In genomic region chr3:124560406-124561215, GRCh38 we compare ENCODE assay signal across 13 cellular contexts.
DNase-seq lines count a peak whose midpoint lies in the region; ATAC-seq and TF ChIP-seq lines count a peak whose summit lies in the region.
"Had no signal": no experiment of that assay in that cellular context is flagged by ENCODE, and none has a peak within 500 bp of the region (broad histone marks: within the 10 kb centered on the region; RNA-seq: fewer than 3 reads in every experiment).

No MANE protein-coding gene starts in this region.

- in situ Hi-C loops in G401 (cut with HindIII; ENCODE audit: low sequenced_read_pairs): loop anchor here (25.0 kb wide), 1 partner anchor 102 kb away; no protein-coding TSS in a partner anchor

- no peak overlapping the region for H3K4me2 ChIP-seq in PC-3 (ENCODE audit: low read length)
- H3K4me2 ChIP-seq: PC-9 had no signal

- H3K27me3 ChIP-seq in PC-3 (ENCODE audit: low read length) (peaks cover 6% of the 10 kb centered on the region; the same call in 1 of the 2 replicates), tibial artery (no peaks in the 10 kb centered on the region)
- H3K27me3 ChIP-seq: SJCRH30 had no signal

- ATAC-seq in PC-3 (no peak), GM18511 (IDR thresholded peaks at IDR 0.05; ENCODE audit: unreplicated experiment) (no peak), WTC11 (no peak), GM21576 (IDR thresholded peaks at IDR 0.05; ENCODE audit: unreplicated experiment) (no peak)

- CTCF ChIA-PET in PC-3 (lab: Charles Lee) (no interaction called here), WTC11 (lab: Charles Lee) (interaction anchor here (0.6 to 3.8 kb wide), 18 partner anchors 11 to 908 kb away, joined by 3 to 42 read pairs (median 5); no protein-coding TSS in a partner anchor)

- H3K4me1 Mint-ChIP-seq in chondrocyte (ENCODE audit: low read depth) (peaks cover 44% of the 10 kb centered on the region), WTC11 (peaks cover 35% of the 10 kb centered on the region)
- H3K4me1 Mint-ChIP-seq: B cell had no signal

- H3K9me3 ChIP-seq in PC-3 (ENCODE audit: low read length) (no peaks in the 10 kb centered on the region), mesodermal cell (ENCODE audit: control insufficient read depth, low read length) (no peaks in the 10 kb centered on the region), tibial artery (no peaks in the 10 kb centered on the region)
- H3K9me3 ChIP-seq: SJCRH30 had no signal

- no peaks in the 10 kb centered on the region for H3K9me2 ChIP-seq in PC-3 (replicated peaks; ENCODE audit: low read length)

- H3K9me3 Mint-ChIP-seq in chondrocyte (ENCODE audit: low read depth) (no peaks in the 10 kb centered on the region), WTC11 (no peaks in the 10 kb centered on the region; the same call in 1 of the 2 replicates)
- H3K9me3 Mint-ChIP-seq: CD4-positive, CD25-positive, alpha-beta regulatory T cell; HFFc6 had no signal

- H3K27ac ChIP-seq in PC-3 (ENCODE audit: low read length) (no peak overlapping the region), mesodermal cell (ENCODE audit: low read depth, low read length, severe bottlenecking) (peak overlapping the region; percentile 42), tibial artery (peak overlapping the region; percentile 22 to 66)
- H3K27ac ChIP-seq: PC-9, SJCRH30 had no signal

- TF ChIP-seq CTCF in PC-3 (conservative IDR thresholded peaks at IDR 0.05; ENCODE audit: low read depth, low read length): no peak
- TF ChIP-seq CTCF in chondrocyte (IDR thresholded peaks at IDR 0.05): no peak
- no peak for TF ChIP-seq CTCF in tibial artery (IDR thresholded peaks at IDR 0.05)
- TF ChIP-seq CTCF in WTC11 (IDR thresholded peaks at IDR 0.05): no peak

- DNase-seq in PC-3: peak; percentile 52
- DNase-seq in chondrocyte (ENCODE audit: low spot score): no peak
- no peak for DNase-seq in tibial artery
- no peak for DNase-seq in G401 (ENCODE audit: low spot score)
- DNase-seq in WTC11 (ENCODE audit: low spot score): no peak

- H2AFZ ChIP-seq in PC-3 (ENCODE audit: low read length): no peak overlapping the region
- H2AFZ ChIP-seq: PC-9 had no signal

- H3K4me3 Mint-ChIP-seq in chondrocyte (ENCODE audit: unreplicated experiment) (no peak overlapping the region), WTC11 (no peak overlapping the region)
- H3K4me3 Mint-ChIP-seq: B cell; CD4-positive, CD25-positive, alpha-beta regulatory T cell; HFFc6 had no signal

- no peaks in the 10 kb centered on the region for H3K36me3 Mint-ChIP-seq in chondrocyte (ENCODE audit: low read depth)
- no peaks in the 10 kb centered on the region for H3K36me3 Mint-ChIP-seq in WTC11
- H3K36me3 Mint-ChIP-seq: CD4-positive, CD25-positive, alpha-beta regulatory T cell had no signal

- BruUV-seq in PC-3 (replicated peaks; lab: Mats Ljungman, UMichigan): no TSS peak

- H3K27me3 Mint-ChIP-seq in chondrocyte (ENCODE audit: low read depth) (peaks cover 3% of the 10 kb centered on the region), WTC11 (ENCODE audit: low read depth) (no peaks in the 10 kb centered on the region)

- POLR2A ChIA-PET in PC-3 (lab: Charles Lee; ENCODE audit: unreplicated experiment) (no interaction called here), WTC11 (lab: Charles Lee) (interaction anchor here (0.6 to 0.8 kb wide), 2 partner anchors 20 to 781 kb away, joined by 3 read pairs; no protein-coding TSS in a partner anchor)

- H3K36me3 ChIP-seq in PC-3 (ENCODE audit: low read depth, low read length) (no peaks in the 10 kb centered on the region), mesodermal cell (ENCODE audit: control insufficient read depth, insufficient read depth, low read length) (no peaks in the 10 kb centered on the region), tibial artery (peaks cover 0 to 10% (median 9%) of the 10 kb centered on the region in 3 donors)
- H3K36me3 ChIP-seq: SJCRH30 had no signal

- no peaks in the 10 kb centered on the region for H4K20me1 ChIP-seq in PC-3 (ENCODE audit: low read length)

- intact Hi-C loops in PC-3 (cut with micrococcal nuclease) (loop anchor here (2.0 kb wide), 1 partner anchor 210 kb away; no protein-coding TSS in a partner anchor), tibial artery (cut with DNase I; ENCODE audit: low total_unique reads) (loop anchor here (10.0 kb wide), 1 partner anchor 344 kb away; no protein-coding TSS in a partner anchor)

- H3K9ac ChIP-seq in PC-3 (ENCODE audit: low read length): no peak overlapping the region

- H3K27ac Mint-ChIP-seq in chondrocyte (ENCODE audit: unreplicated experiment): peak overlapping the region; percentile 52
- H3K27ac Mint-ChIP-seq in WTC11: no peak overlapping the region
- H3K27ac Mint-ChIP-seq: B cell; CD4-positive, CD25-positive, alpha-beta regulatory T cell had no signal

- peaks cover 45% of the 10 kb centered on the region for H3K4me1 ChIP-seq in PC-3 (ENCODE audit: insufficient read depth, low read length)
- peaks cover 31% of the 10 kb centered on the region for H3K4me1 ChIP-seq in mesodermal cell (ENCODE audit: control insufficient read depth, insufficient read depth, low read length, poor library complexity, severe bottlenecking)
- H3K4me1 ChIP-seq in tibial artery: peaks cover 0 to 37% (median 25%) of the 10 kb centered on the region in 4 donors

- no peaks in the 10 kb centered on the region for H3K79me2 ChIP-seq in PC-3 (ENCODE audit: low read length)

- WGBS in mesodermal cell (ENCODE audit: insufficient coverage in 2 of 2), 2 experiments: 90 to 96% methylated on average over 4 to 5 of the region's 5 CpGs

- no peaks in the 10 kb centered on the region for H3F3A ChIP-seq in PC-3 (ENCODE audit: low read length, unreplicated experiment)

- no peak overlapping the region for H3K4me3 ChIP-seq in PC-3 (ENCODE audit: low read length)
- no peak overlapping the region for H3K4me3 ChIP-seq in mesodermal cell (ENCODE audit: extremely low read depth, insufficient read depth, low read length, poor library complexity, severe bottlenecking)
- no peak overlapping the region for H3K4me3 ChIP-seq in tibial artery
- H3K4me3 ChIP-seq: PC-9, SJCRH30 had no signal

TF ChIP-seq in WTC11, 78 proteins besides CTCF, POLR2A, EP300 and RAD21:
- TF ChIP-seq ZNF425 (CRISPR knock-in tag; conservative IDR thresholded peaks at IDR 0.05): no peak
